Comparison of ENCODE assay signal across 8 cellular contexts in genomic region chr2:73987948-73988700, GRCh38. TPM values are rescaled to one million over a fixed set of nuclear protein-coding genes. Genes with fewer than 3 reads are reported as not detected.
DNase-seq lines count a peak whose midpoint lies in the region; ATAC-seq and TF ChIP-seq lines count a peak whose summit lies in the region.

No MANE protein-coding gene starts in this region.

- POLR2A ChIA-PET in OCI-LY7 (lab: Charles Lee): no interaction called here

- no peak for TF ChIP-seq CTCF in Calu3 (IDR thresholded peaks at IDR 0.05; ENCODE audit: unreplicated experiment)
- no peak for TF ChIP-seq CTCF in OCI-LY7 (conservative IDR thresholded peaks at IDR 0.05; ENCODE audit: low read length)
- TF ChIP-seq CTCF in endodermal cell (conservative IDR thresholded peaks at IDR 0.05): no peak
- TF ChIP-seq CTCF in osteocyte (IDR thresholded peaks at IDR 0.05): no peak

- H3K4me3 ChIP-seq in OCI-LY7 (ENCODE audit: low read depth, low read length, poor library complexity, severe bottlenecking) (peak overlapping the region; percentile 67), endodermal cell (ENCODE audit: low read length) (peak overlapping the region; percentile 83)

- H3K27me3 Mint-ChIP-seq in Calu3 (ENCODE audit: unreplicated experiment): no peaks in the 10 kb centered on the region
- peaks cover 4% of the 10 kb centered on the region for H3K27me3 Mint-ChIP-seq in endodermal cell (ENCODE audit: insufficient read depth)
- no peaks in the 10 kb centered on the region for H3K27me3 Mint-ChIP-seq in osteocyte (ENCODE audit: unreplicated experiment)

- CTCF ChIA-PET in Calu3 (lab: Charles Lee): interaction anchor here (1.2 to 2.6 kb wide), 6 partner anchors 8 to 164 kb away, joined by 3 to 5 read pairs (median 4); no protein-coding TSS in a partner anchor
- CTCF ChIA-PET in OCI-LY7 (lab: Charles Lee; ENCODE audit: unreplicated experiment): no interaction called here

- no peak overlapping the region for H2AFZ ChIP-seq in OCI-LY7 (ENCODE audit: low read length)

- peaks cover 70% of the 10 kb centered on the region for H3K79me2 ChIP-seq in OCI-LY7 (ENCODE audit: insufficient read depth, low read depth, low read length)

- WGBS in endodermal cell (ENCODE audit: insufficient coverage in 1 of 2, insufficient read length in 1 of 2), 2 experiments: 53 to 78% methylated on average over 3 to 10 of the region's 10 CpGs

- H3K4me3 Mint-ChIP-seq in Calu3 (ENCODE audit: low read depth, unreplicated experiment) (peak overlapping the region; percentile 81), endodermal cell (peak overlapping the region; percentile 69), osteocyte (ENCODE audit: unreplicated experiment) (peak overlapping the region; percentile 46)

- H3K4me1 ChIP-seq in OCI-LY7 (ENCODE audit: insufficient read depth, low read length, poor library complexity, severe bottlenecking) (peaks cover 52% of the 10 kb centered on the region), endodermal cell (ENCODE audit: control insufficient read depth, insufficient read depth, low read length) (peaks cover 20% of the 10 kb centered on the region)

- intact Hi-C loops in Calu3 (cut with micrococcal nuclease; ENCODE audit: unreplicated experiment) (no loop called here), OCI-LY7 (cut with micrococcal nuclease; ENCODE audit: unreplicated experiment) (loop anchor here (2.0 kb wide), 1 partner anchor 45 kb away; no protein-coding TSS in a partner anchor), sciatic nerve (cut with DNase I) (no loop called here)

- no peak for ATAC-seq in GM19351 (IDR thresholded peaks at IDR 0.05; ENCODE audit: unreplicated experiment)
- ATAC-seq in HG02759 (IDR thresholded peaks at IDR 0.05; ENCODE audit: unreplicated experiment): no peak
- no peak for ATAC-seq in sciatic nerve

- H3K36me3 Mint-ChIP-seq in Calu3 (ENCODE audit: insufficient read depth, unreplicated experiment) (peaks cover 76% of the 10 kb centered on the region), endodermal cell (ENCODE audit: low read depth) (peaks cover 40% of the 10 kb centered on the region), osteocyte (ENCODE audit: unreplicated experiment) (peaks cover 31% of the 10 kb centered on the region)

- no peaks in the 10 kb centered on the region for H4K20me1 ChIP-seq in OCI-LY7 (ENCODE audit: insufficient read depth, low read length)

- no peak overlapping the region for H3K9ac ChIP-seq in endodermal cell (ENCODE audit: extremely low read depth, low read length, poor library complexity, severe bottlenecking)

- H3K4me2 ChIP-seq in OCI-LY7 (ENCODE audit: low read length): peak overlapping the region; percentile 85

- H3K27ac Mint-ChIP-seq in Calu3 (ENCODE audit: unreplicated experiment): no peak overlapping the region
- H3K27ac Mint-ChIP-seq in endodermal cell: no peak overlapping the region
- no peak overlapping the region for H3K27ac Mint-ChIP-seq in osteocyte (ENCODE audit: unreplicated experiment)

- H3K9me3 Mint-ChIP-seq in Calu3 (ENCODE audit: low read depth, unreplicated experiment): peaks cover 6% of the 10 kb centered on the region
- no peaks in the 10 kb centered on the region for H3K9me3 Mint-ChIP-seq in endodermal cell
- H3K9me3 Mint-ChIP-seq in osteocyte (ENCODE audit: unreplicated experiment): no peaks in the 10 kb centered on the region

- BruUV-seq in Calu3 (replicated peaks; lab: Mats Ljungman, UMichigan) (TSS peak; percentile 1), OCI-LY7 (replicated peaks; lab: Mats Ljungman, UMichigan) (no TSS peak)

- H3K36me3 ChIP-seq in OCI-LY7 (ENCODE audit: insufficient read depth, low read length) (peaks cover 70% of the 10 kb centered on the region), endodermal cell (ENCODE audit: control insufficient read depth, insufficient read depth, low read length) (peaks cover 29% of the 10 kb centered on the region)

- H3K27me3 ChIP-seq in endodermal cell (ENCODE audit: control insufficient read depth, insufficient read depth, low read length, poor library complexity, severe bottlenecking): peaks cover 2% of the 10 kb centered on the region

- H3K4me1 Mint-ChIP-seq in Calu3 (ENCODE audit: low read depth, unreplicated experiment): peaks cover 54% of the 10 kb centered on the region
- H3K4me1 Mint-ChIP-seq in endodermal cell: peaks cover 45% of the 10 kb centered on the region
- peaks cover 46% of the 10 kb centered on the region for H3K4me1 Mint-ChIP-seq in osteocyte (ENCODE audit: unreplicated experiment)

- H3K9me3 ChIP-seq in OCI-LY7 (ENCODE audit: low read length) (peaks cover 6% of the 10 kb centered on the region; the same call in 1 of the 2 replicates), endodermal cell (ENCODE audit: control insufficient read depth, low read length) (no peaks in the 10 kb centered on the region)

- H3K27ac ChIP-seq in OCI-LY7 (ENCODE audit: low read depth, low read length, poor library complexity, severe bottlenecking) (no peak overlapping the region), endodermal cell (ENCODE audit: low read depth, low read length) (no peak overlapping the region)

- no peak for DNase-seq in Calu3
- DNase-seq in OCI-LY7 (ENCODE audit: low spot score): no peak
- no peak for DNase-seq in endodermal cell
- DNase-seq in osteocyte (ENCODE audit: extremely low spot score, unreplicated experiment): no peak
- DNase-seq in HCEC 1CT: no peak
- no peak for DNase-seq in sciatic nerve (ENCODE audit: low spot score)

- H3K9me2 ChIP-seq in OCI-LY7 (ENCODE audit: insufficient read depth, low read length): no peaks in the 10 kb centered on the region

RNA-seq across cellular contexts. Expression of gene TET3, which starts 3.4 kb away (rescaled TPM):
- total RNA-seq in Calu3 (2022) (23.3 and 24.4 TPM in 2 replicates), OCI-LY7 (2022) (24.8 and 25.2 TPM in 2 replicates), endodermal cell (10 to 100 TPM; 23.5 to 26.3 TPM), osteocyte (26.5 and 27.5 TPM in 2 replicates), sciatic nerve (12.1 TPM)
- total RNA-seq in OCI-LY7 (2014; rRNA removed; shearing (Covaris generic)): 11.9 and 14.7 TPM in 2 replicates
- 12.5 TPM for polyA plus RNA-seq in endodermal cell (2013, experiment 1 of 2)
- 12.4 TPM for polyA plus RNA-seq in endodermal cell (2013, experiment 2 of 2)
